ENCODE assay signal across 23 cellular contexts in the genomic region with DNA sequence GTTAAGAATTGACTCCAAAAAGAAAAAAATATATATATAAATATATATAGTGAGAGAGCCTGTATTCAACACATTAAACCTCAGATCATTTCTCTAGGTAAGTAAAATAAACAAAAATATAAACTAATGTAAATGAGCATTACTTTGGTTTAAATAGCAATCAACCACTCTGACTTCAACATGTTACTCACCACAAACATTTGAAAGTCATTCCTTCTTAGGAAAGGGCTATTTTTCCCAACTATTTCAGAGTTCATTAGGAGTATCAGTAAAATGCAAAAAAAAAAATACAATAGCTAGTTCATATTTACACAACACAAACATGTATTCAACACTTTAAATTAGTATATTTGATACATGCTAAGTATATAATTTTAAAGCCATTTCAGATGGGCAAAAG.
"Had no signal": no experiment of that assay in that cellular context is flagged by ENCODE, and none has a peak within 500 bp of the region (broad histone marks: within the 10 kb centered on the region; RNA-seq: fewer than 3 reads in every experiment).

No MANE protein-coding gene starts in this region.

- H3K4me3 ChIP-seq: SK-N-MC had no signal

- ATAC-seq: activated T-helper 17 cell treated with anti-CD3 and anti-CD28 coated beads, Interleukin-2, amount 50 U/mL, for 72 hours; Panc1; Right ventricle myocardium inferior; T-cell had no signal

- H3K9me3 Mint-ChIP-seq: activated T-helper 17 cell treated with anti-CD3 and anti-CD28 coated beads, Interleukin-2, amount 50 U/mL, for 72 hours; T-cell had no signal

- H3K27me3 Mint-ChIP-seq: activated CD4-positive, alpha-beta memory T cell treated with anti-CD3 and anti-CD28 coated beads, Interleukin-2, amount 10 ng/mL, durations not matched to agents 7 days and 5 days; activated naive CD4-positive, alpha-beta T cell treated with anti-CD3 and anti-CD28 coated beads, Interleukin-2, amount 10 ng/mL, durations not matched to agents 7 days and 5 days; activated naive CD8-positive, alpha-beta T cell treated with anti-CD3 and anti-CD28 coated beads, Interleukin-2, amount 10 ng/mL, durations not matched to agents 7 days and 5 days; activated T-helper 17 cell treated with anti-CD3 and anti-CD28 coated beads, Interleukin-2, amount 50 U/mL, for 72 hours; brain; T-cell had no signal

- H3K27ac Mint-ChIP-seq: activated CD4-positive, alpha-beta memory T cell treated with anti-CD3 and anti-CD28 coated beads, Interleukin-2, amount 10 ng/mL, durations not matched to agents 7 days and 5 days; activated naive CD4-positive, alpha-beta T cell treated with anti-CD3 and anti-CD28 coated beads, Interleukin-2, amount 10 ng/mL, durations not matched to agents 7 days and 5 days; activated naive CD8-positive, alpha-beta T cell treated with anti-CD3 and anti-CD28 coated beads, Interleukin-2, amount 10 ng/mL, durations not matched to agents 7 days and 5 days had no signal

- H3K27ac ChIP-seq: SK-N-MC, VCaP had no signal

- H3K4me3 Mint-ChIP-seq: activated CD4-positive, alpha-beta memory T cell treated with anti-CD3 and anti-CD28 coated beads, Interleukin-2, amount 10 ng/mL, durations not matched to agents 7 days and 5 days; activated naive CD4-positive, alpha-beta T cell treated with anti-CD3 and anti-CD28 coated beads, Interleukin-2, amount 10 ng/mL, durations not matched to agents 7 days and 5 days; activated naive CD8-positive, alpha-beta T cell treated with anti-CD3 and anti-CD28 coated beads, Interleukin-2, amount 10 ng/mL, durations not matched to agents 7 days and 5 days; brain had no signal

- DNase-seq: activated CD4-positive, alpha-beta memory T cell treated with anti-CD3 and anti-CD28 coated beads, Interleukin-2, amount 10 ng/mL, durations not matched to agents 7 days and 5 days; activated CD4-positive, alpha-beta T cell treated with anti-CD3 and anti-CD28 coated beads, Interleukin-2, amount 50 U/mL, for 1 hour; activated CD4-positive, CD25-positive, alpha-beta regulatory T cell; activated gamma-delta T cell treated with Interleukin-2 at 50 U/mL for 16 hours; activated naive CD4-positive, alpha-beta T cell treated with anti-CD3 and anti-CD28 coated beads, Interleukin-2, amount 10 ng/mL, durations not matched to agents 7 days and 5 days; activated naive CD8-positive, alpha-beta T cell treated with anti-CD3 and anti-CD28 coated beads, Interleukin-2, amount 10 ng/mL, durations not matched to agents 7 days and 5 days; activated T-cell treated with anti-CD3 and anti-CD28 coated beads for 4 hours; activated T-cell treated with anti-CD3 and anti-CD28 coated beads, Interleukin-2, amount 50 U/mL, for 48 hours; aorta; NCI-H1048; NCI-H1930; NCI-H2171; NCI-H226; NCI-H526 treated with DMSO at 0.1 percent for 48 hours; NCI-H82; RPMI8226; T-cell had no signal
